ENCODE assay signal across 16 cellular contexts in genomic region chr6:168670386-168670985, GRCh38.
"Had no signal": no experiment of that assay in that cellular context is flagged by ENCODE, and none has a peak within 500 bp of the region (broad histone marks: within the 10 kb centered on the region; RNA-seq: fewer than 3 reads in every experiment).

No MANE protein-coding gene starts in this region.

- FAIRE-seq: endometrium, frontal cortex, small intestine had no signal

- H3K4me3 Mint-ChIP-seq: natural killer cell treated with Interleukin-12 subunit alpha and Interleukin-12 subunit beta and Interleukin-15 and Interleukin-18, amount 100 ng/mL, for 72 hours had no signal

- H3K9me3 Mint-ChIP-seq: natural killer cell treated with Interleukin-12 subunit alpha and Interleukin-12 subunit beta and Interleukin-15 and Interleukin-18, amount 100 ng/mL, for 72 hours had no signal

- DNase-seq: central memory CD4-positive, alpha-beta T cell; effector CD8-positive, alpha-beta T cell; heart left ventricle; hippocampal formation; mammary epithelial cell; ovary; small intestine; stimulated activated CD4-positive, alpha-beta T cell treated with anti-CD3 and anti-CD28 coated beads, Interleukin-12 subunit alpha, Interleukin-12 subunit beta, amount 100 ng/mL, for 4 hours; stimulated activated naive CD4-positive, alpha-beta T cell treated with Interleukin-2 at 50 U/mL for 16 hours; tibial artery had no signal

- H3K27ac ChIP-seq: coronary artery, heart left ventricle, ovary, right atrium auricular region, tibial artery had no signal

- H3K4me1 ChIP-seq: heart left ventricle, right atrium auricular region, tibial artery had no signal

- ATAC-seq: esophagus mucosa had no signal

- H3K27ac Mint-ChIP-seq: natural killer cell treated with Interleukin-12 subunit alpha and Interleukin-12 subunit beta and Interleukin-15 and Interleukin-18, amount 100 ng/mL, for 72 hours had no signal

- H3K36me3 Mint-ChIP-seq: natural killer cell treated with Interleukin-12 subunit alpha and Interleukin-12 subunit beta and Interleukin-15 and Interleukin-18, amount 100 ng/mL, for 72 hours had no signal

- H3K9me3 ChIP-seq: heart left ventricle, ovary, right atrium auricular region, tibial artery had no signal

- H3K36me3 ChIP-seq: ovary, right atrium auricular region, tibial artery had no signal

- H3K27me3 ChIP-seq: ovary, right atrium auricular region, tibial artery had no signal

- H3K4me3 ChIP-seq: coronary artery, heart left ventricle, ovary, right atrium auricular region, tibial artery had no signal
